In the genomic region with DNA sequence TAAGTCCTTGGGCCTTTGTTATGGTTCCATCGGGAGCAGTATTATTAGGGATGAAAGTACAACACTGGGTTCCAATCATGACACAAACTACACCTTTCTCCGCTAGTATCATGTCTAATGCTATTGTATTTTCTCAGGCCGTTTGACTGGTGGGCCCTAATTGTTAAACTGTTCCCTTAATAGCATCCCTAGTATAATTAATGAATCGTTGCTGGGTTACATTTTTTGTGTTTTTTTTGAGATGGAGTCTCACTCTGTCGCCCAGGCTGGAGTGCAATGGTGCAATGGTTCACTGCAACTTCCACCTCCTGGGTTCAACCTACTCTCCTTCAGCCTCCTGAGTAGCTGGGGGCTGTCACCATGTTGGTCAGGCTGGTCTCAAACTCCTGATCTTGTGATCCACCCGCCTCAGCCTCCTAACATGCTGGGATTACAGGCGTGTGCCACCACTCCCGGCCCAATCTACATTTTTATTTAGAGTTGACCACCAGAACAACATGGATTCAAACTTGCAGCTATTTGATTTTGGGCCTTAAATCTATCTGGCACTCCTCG, we compare ENCODE assay signal across 7 cellular contexts. TPM values are rescaled to one million over a fixed set of nuclear protein-coding genes. Genes with fewer than 3 reads are reported as not detected.
DNase-seq lines count a peak whose midpoint lies in the region; ATAC-seq and TF ChIP-seq lines count a peak whose summit lies in the region.

No MANE protein-coding gene starts in this region.

- H3K9me3 Mint-ChIP-seq in endodermal cell = peaks cover 32% of the 10 kb centered on the region

- no peak for DNase-seq in PC-9
- peak; percentile 51 for DNase-seq in endodermal cell
- DNase-seq in trophoblast cell = no peak
- DNase-seq in NCI-H510A treated with DMSO at 0.1 percent for 48 hours (lab: John Stamatoyannopoulos, UW) = no peak
- DNase-seq in OCI-M2 (lab: John Stamatoyannopoulos, UW; ENCODE audit: unreplicated experiment) = no peak

- no peak overlapping the region for H2AFZ ChIP-seq in PC-9
- H2AFZ ChIP-seq in trophoblast cell (ENCODE audit: insufficient read depth, low read length, poor library complexity) = no peak overlapping the region

- TF ChIP-seq POLR2A in GM15510 (IDR thresholded peaks at IDR 0.05; ENCODE audit: borderline replicate concordance, extremely low read depth, insufficient read length) = peak; percentile 9

- peak overlapping the region; percentile 99 for H3K27ac Mint-ChIP-seq in endodermal cell

- H3K79me2 ChIP-seq in PC-9 (ENCODE audit: low read depth) (peaks cover 95% of the 10 kb centered on the region), trophoblast cell (ENCODE audit: control insufficient read depth, insufficient read depth, low read length, poor library complexity) (peaks cover 29% of the 10 kb centered on the region)

- peaks cover 84% of the 10 kb centered on the region for H3K36me3 ChIP-seq in PC-9 (ENCODE audit: low read depth)
- H3K36me3 ChIP-seq in endodermal cell (ENCODE audit: control insufficient read depth, insufficient read depth, low read length) = peaks cover 84% of the 10 kb centered on the region
- peaks cover 32 to 69% of the 10 kb centered on the region in 2 experiments for H3K36me3 ChIP-seq in trophoblast cell (ENCODE audit: control insufficient read depth in 1 of 2, insufficient read depth in 2 of 2, low read length in 2 of 2)

- no peak overlapping the region for H2AK5ac ChIP-seq in trophoblast cell (ENCODE audit: low read length)

- 27 to 36% methylated on average over 3 to 9 of the region's 9 CpGs for WGBS in endodermal cell (ENCODE audit: insufficient coverage in 1 of 2, insufficient read length in 1 of 2), 2 experiments
- no CpG with 5 or more reads among the region's 9 CpGs for WGBS in trophoblast cell (ENCODE audit: extremely low coverage, insufficient coverage, insufficient read length)

- peak overlapping the region; percentile 99 for H3K9ac ChIP-seq in endodermal cell (ENCODE audit: extremely low read depth, low read length, poor library complexity, severe bottlenecking)
- no peak overlapping the region for H3K9ac ChIP-seq in trophoblast cell (ENCODE audit: low read length)

- H3K9me3 ChIP-seq in PC-9 (ENCODE audit: insufficient read depth, low read depth) (peaks cover 73% of the 10 kb centered on the region), endodermal cell (ENCODE audit: control insufficient read depth, low read length) (peaks cover 52% of the 10 kb centered on the region), trophoblast cell (ENCODE audit: insufficient read depth, low read depth, low read length) (peaks cover 16% of the 10 kb centered on the region)

- POLR2A ChIA-PET in PC-9 (lab: Charles Lee; ENCODE audit: unreplicated experiment) = interaction anchor here (0.5 to 0.6 kb wide), 2 partner anchors 17 to 104 kb away, joined by 3 to 8 read pairs; no protein-coding TSS in a partner anchor

- H3F3A ChIP-seq in PC-9 (ENCODE audit: insufficient read depth, low read depth) = peaks cover 85% of the 10 kb centered on the region

- H2BK12ac ChIP-seq in trophoblast cell (ENCODE audit: low read length) = no peak overlapping the region

- no peak overlapping the region for H3K23ac ChIP-seq in trophoblast cell (ENCODE audit: low read length)

- no peaks in the 10 kb centered on the region for H3K27me3 Mint-ChIP-seq in endodermal cell (ENCODE audit: insufficient read depth)

- TF ChIP-seq CTCF in PC-9 (conservative IDR thresholded peaks at IDR 0.05) (no peak), endodermal cell (conservative IDR thresholded peaks at IDR 0.05) (no peak)

- BruUV-seq in PC-9 (replicated peaks; lab: Mats Ljungman, UMichigan) = no TSS peak

- intact Hi-C loops in PC-9 (cut with micrococcal nuclease; ENCODE audit: unreplicated experiment) = no loop called here

- H3K4ac ChIP-seq in trophoblast cell (ENCODE audit: low read depth, low read length) = peak overlapping the region; percentile 1

- H3K4me2 ChIP-seq in PC-9 = peak overlapping the region; percentile 92
- H3K4me2 ChIP-seq in trophoblast cell (ENCODE audit: low read length) = peak overlapping the region; percentile 49

- H3K27me3 ChIP-seq in PC-9 (ENCODE audit: insufficient read depth, low read depth) (peaks cover 25% of the 10 kb centered on the region), endodermal cell (ENCODE audit: control insufficient read depth, insufficient read depth, low read length, poor library complexity, severe bottlenecking) (no peaks in the 10 kb centered on the region), trophoblast cell (ENCODE audit: insufficient read depth, low read length) (no peaks in the 10 kb centered on the region)

- H3K4me3 ChIP-seq in PC-9 (peak overlapping the region; percentile 98), endodermal cell (ENCODE audit: low read length) (peak overlapping the region; percentile 98), trophoblast cell (ENCODE audit: low read depth, low read length) (no peak overlapping the region)

- H4K20me1 ChIP-seq in PC-9 (ENCODE audit: insufficient read depth) = peaks cover 77% of the 10 kb centered on the region

- CTCF ChIA-PET in PC-9 (lab: Charles Lee) = no interaction called here

- H3K4me3 Mint-ChIP-seq in endodermal cell = peak overlapping the region; percentile 100

- ATAC-seq in GM21717 (IDR thresholded peaks at IDR 0.05; ENCODE audit: unreplicated experiment) = no peak

- peaks cover 58% of the 10 kb centered on the region for H3K4me1 Mint-ChIP-seq in endodermal cell

- H3K79me1 ChIP-seq in trophoblast cell (ENCODE audit: low read length) = peaks cover 15% of the 10 kb centered on the region

- H2BK5ac ChIP-seq in trophoblast cell (ENCODE audit: low read depth, low read length, poor library complexity) = no peak overlapping the region

- H4K8ac ChIP-seq in trophoblast cell (ENCODE audit: low read depth, low read length) = no peak overlapping the region

- H3K27ac ChIP-seq in PC-9 = peak overlapping the region; percentile 91
- H3K27ac ChIP-seq in endodermal cell (ENCODE audit: low read depth, low read length) = no peak overlapping the region
- no peak overlapping the region for H3K27ac ChIP-seq in trophoblast cell (ENCODE audit: low read depth, low read length)

- no peak overlapping the region for H4K91ac ChIP-seq in trophoblast cell (ENCODE audit: low read depth, low read length)

- no peaks in the 10 kb centered on the region for H3K9me2 ChIP-seq in PC-9 (ENCODE audit: insufficient read depth)

- H2BK120ac ChIP-seq in trophoblast cell (ENCODE audit: insufficient read depth, low read length, poor library complexity) = no peak overlapping the region

- H3K18ac ChIP-seq in trophoblast cell (ENCODE audit: low read length) = no peak overlapping the region

- H3K4me1 ChIP-seq in PC-9 (replicated peaks; ENCODE audit: insufficient read depth) (peaks cover 71% of the 10 kb centered on the region), endodermal cell (ENCODE audit: control insufficient read depth, insufficient read depth, low read length) (peaks cover 4% of the 10 kb centered on the region), trophoblast cell (ENCODE audit: control insufficient read depth in 1 of 2, insufficient read depth in 2 of 2, low read length in 2 of 2) (peaks cover 7 to 20% of the 10 kb centered on the region in 2 experiments)

- H3K36me3 Mint-ChIP-seq in endodermal cell (ENCODE audit: low read depth) = peaks cover 87% of the 10 kb centered on the region

- H3K14ac ChIP-seq in trophoblast cell (ENCODE audit: low read length) = no peak overlapping the region

- no peak overlapping the region for H4K12ac ChIP-seq in trophoblast cell (ENCODE audit: low read depth, low read length)

RNA-seq across cellular contexts. Expression of gene ZNFX1, which starts 4.1 kb away (rescaled TPM):
- total RNA-seq in PC-9 (2021) = 24.1 and 29.7 TPM in 2 replicates
- total RNA-seq in endodermal cell = 1 to 10 TPM; 8.1 to 8.9 TPM
- polyA plus RNA-seq in endodermal cell (2013, experiment 1 of 2) = 6.7 TPM
- 6.1 TPM for polyA plus RNA-seq in endodermal cell (2013, experiment 2 of 2)
- 6.3 TPM in 2 replicates for polyA plus RNA-seq in trophoblast cell (2013)
